1 cellular context compared by ENCODE assay signal in genomic region chr17:55304171-55304859, GRCh38.
TF ChIP-seq lines count a peak whose summit lies in the region.

No MANE protein-coding gene starts in this region.

TF ChIP-seq in H1, 55 proteins besides CTCF, POLR2A, EP300 and RAD21 (continued from another document):
- TF ChIP-seq ATF3 (IDR thresholded peaks at IDR 0.05; ENCODE audit: insufficient read depth, low read depth, low read length), result no peak
- TF ChIP-seq POU5F1 (IDR thresholded peaks at IDR 0.05; ENCODE audit: low read depth, low read length), result no peak
- no peak for TF ChIP-seq TCF12 (IDR thresholded peaks at IDR 0.05; ENCODE audit: low read depth, low read length)
- TF ChIP-seq CHD2 (IDR thresholded peaks at IDR 0.05; ENCODE audit: low read length), result no peak
- TF ChIP-seq JUN (IDR thresholded peaks at IDR 0.05; ENCODE audit: low read depth, low read length), result no peak
- no peak for TF ChIP-seq MAFK (IDR thresholded peaks at IDR 0.05; ENCODE audit: low read depth, low read length)
TF ChIP-seq in H1: peak in this region for 0.
